In the genomic region with DNA sequence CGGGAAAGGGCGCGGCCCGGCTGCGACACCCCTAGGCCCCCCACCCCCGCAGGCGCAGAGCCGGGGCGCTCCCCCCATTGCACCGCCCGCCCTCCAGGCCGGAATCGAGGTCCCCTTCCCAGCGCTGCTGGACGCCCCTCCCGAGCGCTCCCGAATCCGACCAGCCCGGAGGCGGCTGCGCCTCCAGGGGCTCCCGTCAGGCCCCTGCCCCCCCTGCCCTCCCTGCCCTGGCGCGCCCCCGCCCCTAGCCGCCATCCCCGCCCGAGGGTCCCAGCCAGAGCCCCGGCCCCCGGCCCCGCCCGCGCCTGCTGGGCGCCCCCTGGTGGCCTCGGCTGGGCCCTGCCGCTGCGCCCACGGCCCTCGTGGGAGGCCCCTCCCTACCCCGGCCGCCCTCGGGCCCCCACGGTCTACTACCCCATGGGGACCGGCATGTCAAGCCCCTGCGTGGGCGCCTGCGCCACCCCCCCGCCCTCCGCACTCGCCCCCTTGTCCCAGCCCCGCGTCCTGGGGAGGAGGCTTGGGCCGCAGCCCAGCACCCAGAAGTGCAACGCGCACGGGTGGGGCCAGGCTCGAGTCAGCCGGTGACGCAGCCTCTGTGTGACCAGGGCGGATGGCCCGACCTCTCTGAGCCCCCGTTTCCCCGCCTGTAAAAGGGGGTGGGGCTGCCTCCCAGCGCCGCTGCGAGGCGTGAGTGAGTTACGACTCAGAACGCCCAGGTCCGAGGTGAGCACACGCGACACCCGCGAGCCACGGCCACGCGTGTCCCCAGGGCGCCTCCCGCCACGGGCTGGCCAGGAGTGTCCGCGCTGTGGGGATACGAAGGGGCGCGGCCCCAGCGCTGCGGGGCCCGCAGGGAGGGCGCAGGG, we compare ENCODE assay signal across 8 cellular contexts.
A peak's percentile ranks its signal among the peaks of the same experiment; 100 is the strongest.
DNase-seq lines count a peak whose midpoint lies in the region; ATAC-seq, FAIRE-seq and TF ChIP-seq lines count a peak whose summit lies in the region.

No MANE protein-coding gene starts in this region.

- H3K27me3 ChIP-seq in neural cell (ENCODE audit: insufficient read depth, low read depth, low read length): peaks cover 12% of the 10 kb centered on the region

- H3K36me3 ChIP-seq in neural cell (ENCODE audit: insufficient read depth, low read length): no peaks in the 10 kb centered on the region

- TF ChIP-seq CTCF in neural cell (IDR thresholded peaks at IDR 0.05; ENCODE audit: poor library complexity, severe bottlenecking): no peak

- FAIRE-seq in RCC 7860 (lab: Jason Lieb, UNC): no peak

- no peak overlapping the region for H3K4me2 ChIP-seq in neural cell (ENCODE audit: low read length)

- no peaks in the 10 kb centered on the region for H3F3A ChIP-seq in neural cell (ENCODE audit: insufficient read depth, low read length, poor library complexity, severe bottlenecking)

- H4K20me1 ChIP-seq in neural cell (ENCODE audit: insufficient read depth): no peaks in the 10 kb centered on the region

- H3K79me2 ChIP-seq in neural cell (replicated peaks; ENCODE audit: insufficient read depth, low read length): no peaks in the 10 kb centered on the region

- no peak overlapping the region for H3K27ac ChIP-seq in neural cell (ENCODE audit: low read length)

- peaks cover 2% of the 10 kb centered on the region for H3K9me3 ChIP-seq in neural cell (ENCODE audit: low read length)

- no peak for TF ChIP-seq EP300 in neural cell (conservative IDR thresholded peaks at IDR 0.05; ENCODE audit: poor library complexity, severe bottlenecking)

- H2AFZ ChIP-seq in neural cell (ENCODE audit: low read depth, low read length): no peak overlapping the region

- peak; percentile 74 for DNase-seq in A172 (ENCODE audit: low spot score)
- peak; percentile 37 for DNase-seq in RCC 7860 (ENCODE audit: low spot score)
- DNase-seq in activated T-helper 1 cell treated with Interleukin-2 at 50 U/mL for 16 hours (ENCODE audit: low read depth): peak; percentile 63
- DNase-seq in fibroblast of peridontal ligament (ENCODE audit: extremely low read depth): peak; percentile 66
- peak; percentile 77 for DNase-seq in stromal cell of bone marrow (ENCODE audit: low read depth)
- DNase-seq in NCI-H2081 (lab: John Stamatoyannopoulos, UW): no peak

- H3K9me2 ChIP-seq in neural cell (ENCODE audit: insufficient read depth, low read length): no peaks in the 10 kb centered on the region

- H3K4me3 ChIP-seq in neural cell (ENCODE audit: low read length): peak overlapping the region; percentile 31

- H3K9ac ChIP-seq in neural cell (ENCODE audit: low read length): no peak overlapping the region

- no peak for TF ChIP-seq RAD21 in neural cell (conservative IDR thresholded peaks at IDR 0.05)

- peak; percentile 32 for ATAC-seq in GM21529 (IDR thresholded peaks at IDR 0.05; ENCODE audit: unreplicated experiment)

TF ChIP-seq in neural cell, 6 proteins besides CTCF, POLR2A, EP300 and RAD21:
- no peak for TF ChIP-seq EZH2 (IDR thresholded peaks at IDR 0.05; ENCODE audit: borderline replicate concordance, insufficient read depth, low read length, poor library complexity, severe bottlenecking)
- TF ChIP-seq SMC3 (conservative IDR thresholded peaks at IDR 0.05; ENCODE audit: poor library complexity): no peak
- TF ChIP-seq MXI1 (conservative IDR thresholded peaks at IDR 0.05; ENCODE audit: poor library complexity, severe bottlenecking): no peak
- no peak for TF ChIP-seq POLR2AphosphoS5 (IDR thresholded peaks at IDR 0.05)

Comparison
In these comparisons a context has a peak if more than half of its experiments do, and no peak if none do; other contexts are left out.
1. DNase-seq: peak in A172 (single experiment), RCC 7860 (single experiment), activated T-helper 1 cell treated with Interleukin-2 at 50 U/mL for 16 hours (single experiment), fibroblast of peridontal ligament (single experiment) and stromal cell of bone marrow (single experiment); none in NCI-H2081 (0 of 2).